ENCODE assay signal across 39 cellular contexts in genomic region chr1:230048322-230048721, GRCh38.
"Had no signal": no experiment of that assay in that cellular context is flagged by ENCODE, and none has a peak within 500 bp of the region (broad histone marks: within the 10 kb centered on the region; RNA-seq: fewer than 3 reads in every experiment).

No MANE protein-coding gene starts in this region.

- H3K27ac ChIP-seq: body of pancreas, Peyer's patch, RWPE1, WERI-Rb-1 had no signal

- H3K36me3 ChIP-seq: Peyer's patch, WERI-Rb-1 had no signal

- H3K4me3 ChIP-seq: body of pancreas, Peyer's patch had no signal

- ATAC-seq: activated CD8-positive, alpha-beta memory T cell treated with anti-CD3 and anti-CD28 coated beads, Interleukin-2, amount 10 ng/mL, durations not matched to agents 7 days and 5 days; activated T-helper 17 cell treated with anti-CD3 and anti-CD28 coated beads, Interleukin-2, amount 50 U/mL, for 72 hours; body of pancreas; PC-3; Right ventricle myocardium inferior; SK-N-SH treated with all-trans-retinoic acid at 6 μM for 48 hours had no signal

- H3K27me3 ChIP-seq: body of pancreas, Peyer's patch had no signal

- DNase-seq: activated CD4-positive, alpha-beta memory T cell treated with anti-CD3 and anti-CD28 coated beads, Interleukin-2, amount 10 ng/mL, durations not matched to agents 7 days and 5 days; activated CD4-positive, alpha-beta T cell treated with anti-CD3 and anti-CD28 coated beads for 1 hour; activated CD4-positive, alpha-beta T cell treated with anti-CD3 and anti-CD28 coated beads for 48 hours; activated CD4-positive, CD25-positive, alpha-beta regulatory T cell; activated CD8-positive, alpha-beta memory T cell treated with anti-CD3 and anti-CD28 coated beads for 24 hours; activated CD8-positive, alpha-beta memory T cell treated with anti-CD3 and anti-CD28 coated beads, Interleukin-2, amount 10 ng/mL, durations not matched to agents 7 days and 5 days; activated CD8-positive, alpha-beta memory T cell treated with anti-CD3 and anti-CD28 coated beads, Interleukin-2, amount 50 U/mL, for 48 hours; activated effector memory CD4-positive, alpha-beta T cell treated with anti-CD3 and anti-CD28 coated beads, Interleukin-2, amount 50 U/mL, for 16 hours; activated naive CD4-positive, alpha-beta T cell; activated naive CD8-positive, alpha-beta T cell treated with anti-CD3 and anti-CD28 coated beads, Interleukin-2, amount 10 ng/mL, durations not matched to agents 7 days and 5 days; activated T-cell treated with anti-CD3 and anti-CD28 coated beads, Interleukin-2, amount 50 U/mL, for 1 hour; activated T-cell treated with anti-CD3 and anti-CD28 coated beads, Interleukin-2, amount 50 U/mL, for 72 hours; body of pancreas; caudate nucleus; cerebellar nuclear complex; NCI-H1048; NCI-H1105 treated with DMSO at 0.1 percent for 48 hours; NCI-H1436; NCI-H1694; NCI-H1930; NCI-H2081 treated with DMSO at 0.1 percent for 48 hours; NCI-H345; NCI-H524 treated with DMSO at 0.1 percent for 48 hours; NCI-H748 treated with DMSO at 0.1 percent for 48 hours; NK-92 treated with Interleukin-12 subunit alpha and Interleukin-12 subunit beta, amount 100 ng/mL, for 24 hours; PC-3; Peyer's patch; SIG-M5; SW 1271; T-helper 1 cell; T-helper 2 cell; T-helper 9 cell; WERI-Rb-1 had no signal

- H3K4me1 ChIP-seq: body of pancreas, Peyer's patch had no signal

- FAIRE-seq: astrocyte, bronchial epithelial cell had no signal

- H3K9me3 ChIP-seq: body of pancreas, Peyer's patch had no signal
